15 cellular contexts compared by ENCODE assay signal in the genomic region with DNA sequence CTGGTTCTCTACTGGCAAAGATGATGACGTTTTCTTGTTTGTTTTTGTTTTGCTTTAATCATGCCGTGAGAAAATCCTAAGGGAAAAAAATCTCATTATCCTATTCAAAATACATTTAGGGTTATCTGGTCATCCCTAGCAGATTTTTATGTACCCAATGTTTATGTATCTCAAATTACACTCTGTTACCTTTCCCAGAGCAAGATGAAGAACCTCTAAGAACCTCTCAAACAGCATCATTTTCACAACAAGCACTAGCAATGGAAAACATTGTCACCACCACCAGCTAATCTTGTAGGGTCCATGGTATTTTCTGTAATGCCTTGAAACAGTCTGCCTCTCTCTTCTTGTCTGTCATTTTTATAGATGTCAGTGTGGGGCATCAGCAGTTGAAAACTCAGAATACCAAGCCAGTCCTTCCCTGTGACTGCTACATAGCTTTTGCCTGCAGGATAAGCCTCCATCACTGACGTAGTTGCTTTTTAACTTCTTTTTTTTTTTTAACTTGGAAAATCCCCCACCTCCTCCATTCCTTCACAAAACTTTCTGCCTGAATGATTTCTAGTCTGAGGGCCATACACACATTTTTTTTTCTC. TPM values are rescaled to one million over a fixed set of nuclear protein-coding genes. Genes with fewer than 3 reads are reported as not detected.
DNase-seq lines count a peak whose midpoint lies in the region; ATAC-seq, FAIRE-seq and TF ChIP-seq lines count a peak whose summit lies in the region.
"Had no signal": no experiment of that assay in that cellular context is flagged by ENCODE, and none has a peak within 500 bp of the region (broad histone marks: within the 10 kb centered on the region; RNA-seq: fewer than 3 reads in every experiment).

No MANE protein-coding gene starts in this region.

- H3K27ac Mint-ChIP-seq in activated T-cell treated with anti-CD3 and anti-CD28 coated beads, Interleukin-2, amount 50 U/mL, for 72 hours, result peak overlapping the region; percentile 55

- peaks cover 1 to 2% of the 10 kb centered on the region in 2 donors for H3K9me3 Mint-ChIP-seq in activated T-cell treated with anti-CD3 and anti-CD28 coated beads, Interleukin-2, amount 50 U/mL, for 72 hours

- H3K27ac ChIP-seq in RWPE1, result no peak overlapping the region
- H3K27ac ChIP-seq: heart left ventricle, KMS-11 had no signal

- no peak overlapping the region for H3K4me3 ChIP-seq in adipocyte (ENCODE audit: low read length)
- H3K4me3 ChIP-seq: heart left ventricle had no signal

- H3K36me3 ChIP-seq in adipocyte (ENCODE audit: control insufficient read depth, insufficient read depth, low read length, severe bottlenecking), result no peaks in the 10 kb centered on the region
- H3K36me3 ChIP-seq: heart left ventricle, tibial artery had no signal

- H3K9ac ChIP-seq in adipocyte (ENCODE audit: low read length), result no peak overlapping the region
- H3K9ac ChIP-seq: KMS-11 had no signal

- DNase-seq in activated T-cell treated with anti-CD3 and anti-CD28 coated beads, Interleukin-2, amount 50 U/mL, for 72 hours, result no peak
- no peak for DNase-seq in activated T-cell treated with anti-CD3 and anti-CD28 coated beads, Interleukin-2, amount 50 U/mL, for 48 hours
- DNase-seq in adipocyte (ENCODE audit: low read depth) (peak; percentile 25), RKO (ENCODE audit: low spot score) (no peak), RWPE1 (ENCODE audit: low spot score) (no peak)
- DNase-seq in stimulated activated naive CD8-positive, alpha-beta T cell treated with anti-CD3 and anti-CD28 coated beads, Interleukin-15, Interleukin-2, amounts not matched to agents 100 U/mL and 50 U/mL, for 24 hours, result no peak
- DNase-seq: activated CD4-positive, alpha-beta T cell treated with anti-CD3 and anti-CD28 coated beads for 1 hour; activated naive CD4-positive, alpha-beta T cell; heart left ventricle; tibial artery had no signal

- H3K4me1 ChIP-seq in adipocyte (ENCODE audit: control insufficient read depth, insufficient read depth, low read length), result peaks cover 17% of the 10 kb centered on the region

- H3K9me3 ChIP-seq in adipocyte (ENCODE audit: control insufficient read depth, low read length), result no peaks in the 10 kb centered on the region
- H3K9me3 ChIP-seq: heart left ventricle, tibial artery had no signal

- peaks cover 5 to 6% of the 10 kb centered on the region in 2 donors for H3K36me3 Mint-ChIP-seq in activated T-cell treated with anti-CD3 and anti-CD28 coated beads, Interleukin-2, amount 50 U/mL, for 72 hours (ENCODE audit: insufficient read depth in 2 of 2)

- POLR2A ChIA-PET in RWPE1 (lab: Yijun Ruan, JAX; ENCODE audit: low non-redundant PET), result no interaction called here

- peak overlapping the region in 1 of 2 donors; percentile 51 for H3K4me3 Mint-ChIP-seq in activated T-cell treated with anti-CD3 and anti-CD28 coated beads, Interleukin-2, amount 50 U/mL, for 72 hours

- H3K27me3 ChIP-seq in adipocyte (replicated peaks; ENCODE audit: control insufficient read depth, insufficient read depth, low read length), result peaks cover 13% of the 10 kb centered on the region

- TF ChIP-seq CTCF in RWPE1 (conservative IDR thresholded peaks at IDR 0.05; ENCODE audit: low read depth), result no peak

- no peak for ATAC-seq in activated T-cell treated with anti-CD3 and anti-CD28 coated beads, Interleukin-2, amount 50 U/mL, for 72 hours (replicated peaks in 1 of 2)
- ATAC-seq in HG02763 (IDR thresholded peaks at IDR 0.05; ENCODE audit: unreplicated experiment), result no peak
- no peak for ATAC-seq in stimulated activated naive CD8-positive, alpha-beta T cell treated with anti-CD3 and anti-CD28 coated beads, Interleukin-15, Interleukin-2, amounts not matched to agents 100 U/mL and 50 U/mL, for 24 hours
- ATAC-seq: heart left ventricle, sciatic nerve had no signal

- FAIRE-seq in islet of Langerhans (lab: Jason Lieb, UNC), result peak; percentile 17

- CTCF ChIA-PET in RWPE1 (lab: Yijun Ruan, JAX), result interaction anchor here (0.6 kb wide), 1 partner anchor 140 kb away, joined by 4 read pairs; no protein-coding TSS in a partner anchor

- H3K4me1 Mint-ChIP-seq in activated T-cell treated with anti-CD3 and anti-CD28 coated beads, Interleukin-2, amount 50 U/mL, for 72 hours (ENCODE audit: low read depth), result peaks cover 31% of the 10 kb centered on the region

- peaks cover 46% of the 10 kb centered on the region for H3K27me3 Mint-ChIP-seq in activated T-cell treated with anti-CD3 and anti-CD28 coated beads, Interleukin-2, amount 50 U/mL, for 72 hours (ENCODE audit: low read depth)

RNA-seq across cellular contexts. Expression of a gene that starts 2.4 kb away (rescaled TPM):
- total RNA-seq in activated T-cell treated with anti-CD3 and anti-CD28 coated beads, Interleukin-2, amount 50 U/mL, for 72 hours, result 1 to 10 TPM; 5.6 to 6.9 TPM
- total RNA-seq: dermis blood vessel endothelial cell had no signal
